In the genomic region with DNA sequence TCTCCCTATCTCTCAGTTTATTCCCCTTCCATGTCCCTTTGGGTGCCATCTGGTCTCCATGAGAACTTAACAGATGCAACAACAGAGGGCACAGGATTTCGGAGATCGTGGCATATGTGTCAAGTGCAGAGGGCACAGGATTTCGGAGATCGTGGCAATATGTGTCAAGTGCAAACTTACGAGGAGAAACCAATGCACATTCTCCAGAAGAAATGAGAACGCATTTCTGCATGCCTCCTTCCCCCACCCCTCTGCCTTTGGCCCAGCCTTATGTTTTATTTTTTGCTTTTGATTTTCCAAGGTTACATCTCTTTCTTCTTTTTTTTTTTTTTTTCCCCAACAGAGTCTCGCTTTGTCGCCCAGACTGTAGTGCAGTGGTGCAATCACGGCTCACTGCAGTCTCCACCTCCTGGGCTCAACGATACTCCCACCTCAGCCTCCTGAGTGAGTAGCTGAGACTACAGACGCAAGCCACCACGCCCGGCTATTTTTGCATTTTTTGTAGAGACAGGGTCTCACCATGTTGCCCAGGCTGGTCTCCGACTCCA, we compare ENCODE assay signal across 8 cellular contexts. TPM values are rescaled to one million over a fixed set of nuclear protein-coding genes. Genes with fewer than 3 reads are reported as not detected.
DNase-seq lines count a peak whose midpoint lies in the region; ATAC-seq and TF ChIP-seq lines count a peak whose summit lies in the region.

No MANE protein-coding gene starts in this region.

- intact Hi-C loops in Caco-2 (cut with micrococcal nuclease; ENCODE audit: unreplicated experiment) (loop anchor here (1.0 to 5.0 kb wide), 3 partner anchors 54 to 210 kb away; a partner anchor contains a TSS), sciatic nerve (cut with DNase I) (no loop called here)
- intact Hi-C loops in activated T-helper 1 cell treated with anti-CD3 and anti-CD28 coated beads, Interleukin-12 subunit alpha, Interleukin-12 subunit beta, Interleukin-2, Interleukin-4 antibody, amounts not matched to agents 30 ng/mL and 10 ng/mL and 1 ng/mL, durations not matched to agents 14 hours and 24 hours and 36 hours (cut with micrococcal nuclease): loop anchor here (1.0 to 10.0 kb wide), 11 partner anchors 53 to 654 kb away; a partner anchor contains a TSS

- POLR2A ChIA-PET in Caco-2 (lab: Charles Lee) (interaction anchor here (0.6 to 1.2 kb wide), 6 partner anchors 24 to 141 kb away, joined by 3 to 13 read pairs (median 3); a partner anchor contains a TSS), GM10248 (lab: Yijun Ruan, JAX) (interaction anchor here (0.6 to 1.0 kb wide), 3 partner anchors 9 to 53 kb away, joined by 3 to 6 read pairs (median 5); a partner anchor contains a TSS)

- ATAC-seq in sciatic nerve: no peak
- ATAC-seq in GM18505 (IDR thresholded peaks at IDR 0.05; ENCODE audit: unreplicated experiment): no peak

- CTCF ChIA-PET in Caco-2 (lab: Charles Lee): interaction anchor here (0.7 to 1.0 kb wide), 3 partner anchors 53 to 1022 kb away, joined by 3 to 8 read pairs (median 3); a partner anchor contains a TSS
- CTCF ChIA-PET in GM10248 (lab: Yijun Ruan, JAX): interaction anchor here (1.4 kb wide), 1 partner anchor 18 kb away, joined by 4 read pairs; no protein-coding TSS in a partner anchor

- TF ChIP-seq CTCF in Caco-2 (IDR thresholded peaks at IDR 0.05; ENCODE audit: insufficient read depth in 1 of 2, low read depth in 1 of 2, low read length in 1 of 2, severe bottlenecking in 1 of 2, unreplicated experiment in 1 of 2) (no peak), cardiac muscle cell (IDR thresholded peaks at IDR 0.05; ENCODE audit: low read depth, low read length) (no peak), GM10248 (IDR thresholded peaks at IDR 0.05; ENCODE audit: control extremely low read depth, extremely low read depth, low read depth, missing control alignments) (no peak)

- H3K36me3 Mint-ChIP-seq in Caco-2 (ENCODE audit: insufficient read depth, unreplicated experiment): peaks cover 28% of the 10 kb centered on the region
- peaks cover 24% of the 10 kb centered on the region for H3K36me3 Mint-ChIP-seq in activated T-helper 1 cell treated with anti-CD3 and anti-CD28 coated beads, Interleukin-12 subunit alpha, Interleukin-12 subunit beta, Interleukin-2, Interleukin-4 antibody, amounts not matched to agents 30 ng/mL and 10 ng/mL and 1 ng/mL, durations not matched to agents 14 hours and 24 hours and 36 hours (ENCODE audit: low read depth)

- peak overlapping the region; percentile 87 for H3K27ac ChIP-seq in cardiac muscle cell

- peaks cover 2% of the 10 kb centered on the region for H3K27me3 Mint-ChIP-seq in Caco-2 (ENCODE audit: insufficient read depth, unreplicated experiment)
- H3K27me3 Mint-ChIP-seq in activated T-helper 1 cell treated with anti-CD3 and anti-CD28 coated beads, Interleukin-12 subunit alpha, Interleukin-12 subunit beta, Interleukin-2, Interleukin-4 antibody, amounts not matched to agents 30 ng/mL and 10 ng/mL and 1 ng/mL, durations not matched to agents 14 hours and 24 hours and 36 hours (ENCODE audit: insufficient read depth): no peaks in the 10 kb centered on the region

- H3K4me1 ChIP-seq in Caco-2 (no peaks in the 10 kb centered on the region; the same call in 1 of the 2 replicates), cardiac muscle cell (ENCODE audit: low read depth) (peaks cover 5% of the 10 kb centered on the region)

- peak in 1 of 2 experiments; percentile 37 for DNase-seq in Caco-2
- DNase-seq in HuH-7.5 (ENCODE audit: low spot score): peak; percentile 12
- peak; percentile 12 for DNase-seq in activated T-helper 1 cell treated with anti-CD3 and anti-CD28 coated beads, Interleukin-12 subunit alpha, Interleukin-12 subunit beta, Interleukin-2, Interleukin-4 antibody, amounts not matched to agents 30 ng/mL and 10 ng/mL and 1 ng/mL, durations not matched to agents 14 hours and 24 hours and 36 hours (ENCODE audit: low spot score)
- DNase-seq in cardiac muscle cell (ENCODE audit: low read depth in 1 of 2, low spot score in 1 of 2): no peak
- DNase-seq in skeletal muscle cell (ENCODE audit: low read depth): no peak
- no peak for DNase-seq in sciatic nerve (ENCODE audit: low spot score)
- DNase-seq in GM10248 (ENCODE audit: extremely low spot score): no peak

- peaks cover 7% of the 10 kb centered on the region for H3K4me1 Mint-ChIP-seq in Caco-2 (ENCODE audit: low read depth, unreplicated experiment)
- H3K4me1 Mint-ChIP-seq in activated T-helper 1 cell treated with anti-CD3 and anti-CD28 coated beads, Interleukin-12 subunit alpha, Interleukin-12 subunit beta, Interleukin-2, Interleukin-4 antibody, amounts not matched to agents 30 ng/mL and 10 ng/mL and 1 ng/mL, durations not matched to agents 14 hours and 24 hours and 36 hours (ENCODE audit: low read depth): peaks cover 50% of the 10 kb centered on the region

- TSS peak; percentile 61 for BruUV-seq in Caco-2 (replicated peaks; lab: Mats Ljungman, UMichigan)

- H3K4me3 ChIP-seq in Caco-2 (ENCODE audit: low read depth, low read length) (peak overlapping the region; percentile 71), cardiac muscle cell (peak overlapping the region; percentile 51), skeletal muscle cell (ENCODE audit: low read depth, low read length) (peak overlapping the region; percentile 74)

- H3K27ac Mint-ChIP-seq in Caco-2 (ENCODE audit: unreplicated experiment): peak overlapping the region; percentile 89
- peak overlapping the region; percentile 98 for H3K27ac Mint-ChIP-seq in activated T-helper 1 cell treated with anti-CD3 and anti-CD28 coated beads, Interleukin-12 subunit alpha, Interleukin-12 subunit beta, Interleukin-2, Interleukin-4 antibody, amounts not matched to agents 30 ng/mL and 10 ng/mL and 1 ng/mL, durations not matched to agents 14 hours and 24 hours and 36 hours

- H3K4me3 Mint-ChIP-seq in Caco-2 (ENCODE audit: unreplicated experiment): peak overlapping the region; percentile 84
- peak overlapping the region; percentile 86 for H3K4me3 Mint-ChIP-seq in activated T-helper 1 cell treated with anti-CD3 and anti-CD28 coated beads, Interleukin-12 subunit alpha, Interleukin-12 subunit beta, Interleukin-2, Interleukin-4 antibody, amounts not matched to agents 30 ng/mL and 10 ng/mL and 1 ng/mL, durations not matched to agents 14 hours and 24 hours and 36 hours

- no peak for TF ChIP-seq POLR2A in GM18505 (IDR thresholded peaks at IDR 0.05; ENCODE audit: borderline replicate concordance, extremely low read depth, insufficient read depth, insufficient read length)

- no peaks in the 10 kb centered on the region for H3K9me3 Mint-ChIP-seq in Caco-2 (ENCODE audit: unreplicated experiment)
- H3K9me3 Mint-ChIP-seq in activated T-helper 1 cell treated with anti-CD3 and anti-CD28 coated beads, Interleukin-12 subunit alpha, Interleukin-12 subunit beta, Interleukin-2, Interleukin-4 antibody, amounts not matched to agents 30 ng/mL and 10 ng/mL and 1 ng/mL, durations not matched to agents 14 hours and 24 hours and 36 hours: no peaks in the 10 kb centered on the region

- H3K27me3 ChIP-seq in Caco-2 (replicated peaks; ENCODE audit: control insufficient read depth, insufficient read depth, low read length) (no peaks in the 10 kb centered on the region), cardiac muscle cell (no peaks in the 10 kb centered on the region)

- H3K36me3 ChIP-seq in Caco-2 (ENCODE audit: control insufficient read depth, insufficient read depth, low read length) (no peaks in the 10 kb centered on the region; the same call in 1 of the 2 replicates), cardiac muscle cell (no peaks in the 10 kb centered on the region)

- H3K9me3 ChIP-seq in Caco-2: no peaks in the 10 kb centered on the region
- no peaks in the 10 kb centered on the region for H3K9me3 ChIP-seq in cardiac muscle cell (ENCODE audit: low read depth)

RNA-seq across cellular contexts. Expression of a gene that starts 0.6 kb away (rescaled TPM):
- total RNA-seq in Caco-2 (2022) (16.2 and 17.5 TPM in 2 replicates), cardiac muscle cell (7.1 and 16.1 TPM in 2 replicates), sciatic nerve (15.2 TPM)
- total RNA-seq in activated T-helper 1 cell treated with anti-CD3 and anti-CD28 coated beads, Interleukin-12 subunit alpha, Interleukin-12 subunit beta, Interleukin-2, Interleukin-4 antibody, amounts not matched to agents 30 ng/mL and 10 ng/mL and 1 ng/mL, durations not matched to agents 14 hours and 24 hours and 36 hours: 4.3 and 7.0 TPM in 2 replicates
- polyA plus RNA-seq in cardiac muscle cell: 25.0 and 30.9 TPM in 2 replicates

RNA-seq across cellular contexts. Expression of a gene that starts 53.3 kb away (rescaled TPM):
- total RNA-seq in Caco-2 (2022): 200 and 203 TPM in 2 replicates
- 142 and 146 TPM in 2 replicates for total RNA-seq in activated T-helper 1 cell treated with anti-CD3 and anti-CD28 coated beads, Interleukin-12 subunit alpha, Interleukin-12 subunit beta, Interleukin-2, Interleukin-4 antibody, amounts not matched to agents 30 ng/mL and 10 ng/mL and 1 ng/mL, durations not matched to agents 14 hours and 24 hours and 36 hours
- total RNA-seq in cardiac muscle cell: 54.1 and 55.1 TPM in 2 replicates
- polyA plus RNA-seq in cardiac muscle cell: 76.9 and 94.1 TPM in 2 replicates
- total RNA-seq in sciatic nerve: 76.7 TPM

RNA-seq across cellular contexts. Expression of a gene that starts 54.3 kb away (rescaled TPM):
- 40.2 and 40.5 TPM in 2 replicates for total RNA-seq in Caco-2 (2022)
- 33.2 and 33.7 TPM in 2 replicates for total RNA-seq in activated T-helper 1 cell treated with anti-CD3 and anti-CD28 coated beads, Interleukin-12 subunit alpha, Interleukin-12 subunit beta, Interleukin-2, Interleukin-4 antibody, amounts not matched to agents 30 ng/mL and 10 ng/mL and 1 ng/mL, durations not matched to agents 14 hours and 24 hours and 36 hours
- 11.0 and 13.4 TPM in 2 replicates for total RNA-seq in cardiac muscle cell
- polyA plus RNA-seq in cardiac muscle cell: 10.8 and 11.3 TPM in 2 replicates
- 5.7 TPM for total RNA-seq in sciatic nerve

Comparison
In these comparisons a context has a peak if more than half of its experiments do, and no peak if none do; other contexts are left out.
1. DNase-seq: peak in HuH-7.5 (single experiment) and activated T-helper 1 cell treated with anti-CD3 and anti-CD28 coated beads, Interleukin-12 subunit alpha, Interleukin-12 subunit beta, Interleukin-2, Interleukin-4 antibody, amounts not matched to agents 30 ng/mL and 10 ng/mL and 1 ng/mL, durations not matched to agents 14 hours and 24 hours and 36 hours (single experiment); none in cardiac muscle cell (0 of 2), skeletal muscle cell (single experiment), sciatic nerve (single experiment) and GM10248 (single experiment).
2. Peak in every context shown above with its lines, with median percentiles within 50 percentile points of each other: H3K4me3 ChIP-seq.